ENCODE assay signal across 8 cellular contexts in genomic region chr2:109129921-109130725, GRCh38. TPM values are rescaled to one million over a fixed set of nuclear protein-coding genes. Genes with fewer than 3 reads are reported as not detected.
DNase-seq lines count a peak whose midpoint lies in the region; ATAC-seq, FAIRE-seq and TF ChIP-seq lines count a peak whose summit lies in the region.

No MANE protein-coding gene starts in this region.

- H3K36me3 ChIP-seq in GM12878 (ENCODE audit: control insufficient read depth in 2 of 2, insufficient read depth in 2 of 2, low read length in 1 of 2) = no peaks in the 10 kb centered on the region; a peak in 1 of 4 replicates
- H3K36me3 ChIP-seq in tibial nerve = no peaks in the 10 kb centered on the region

- FAIRE-seq in GM12878 (lab: Jason Lieb, UNC) = no peak

- RAD21 ChIA-PET in GM12878 (lab: Charles Lee; ENCODE audit: unreplicated experiment) = interaction anchor here (0.6 to 9.2 kb wide), 7 partner anchors 13 to 384 kb away, joined by 3 to 67 read pairs (median 4); no protein-coding TSS in a partner anchor

- CTCF ChIA-PET in GM12878 (lab: Yijun Ruan, JAX) = interaction anchor here (0.6 to 6.1 kb wide), 6 partner anchors 14 to 380 kb away, joined by 3 to 48 read pairs (median 6); no protein-coding TSS in a partner anchor

- H3K9ac ChIP-seq in GM12878 (ENCODE audit: control insufficient read depth, insufficient read depth, low read length) = peak overlapping the region; percentile 11; the same call in 1 of the 2 replicates

- ATAC-seq in GM12878 (peak; percentile 12), HG03565 (IDR thresholded peaks at IDR 0.05; ENCODE audit: unreplicated experiment) (no peak)

- H4K20me1 ChIP-seq in GM12878 (ENCODE audit: control insufficient read depth, insufficient read depth) = no peaks in the 10 kb centered on the region

- in situ Hi-C loops in GM12878 (cut with MboI) = no loop called here
- in situ Hi-C loops in KBM-7 (cut with MboI; ENCODE audit: low pct_unique_long_range_greater_than_20kb, low sequenced_read_pairs) = loop anchor here (25.0 kb wide), 1 partner anchor 382 kb away; no protein-coding TSS in a partner anchor

- TF ChIP-seq RAD21 in GM12878 (IDR thresholded peaks at IDR 0.05; ENCODE audit: insufficient read depth, low read depth, low read length) = no peak

- peak overlapping the region; percentile 82 for H3K27ac Mint-ChIP-seq in activated naive CD4-positive, alpha-beta T cell treated with anti-CD3 and anti-CD28 coated beads, Interleukin-2, amount 50 U/mL, for 24 hours

- H3K36me3 Mint-ChIP-seq in activated naive CD4-positive, alpha-beta T cell treated with anti-CD3 and anti-CD28 coated beads, Interleukin-2, amount 50 U/mL, for 24 hours = no peaks in the 10 kb centered on the region

- peaks cover 49% of the 10 kb centered on the region for H3K4me1 Mint-ChIP-seq in activated naive CD4-positive, alpha-beta T cell treated with anti-CD3 and anti-CD28 coated beads, Interleukin-2, amount 50 U/mL, for 24 hours

- no peak for TF ChIP-seq POLR2A in GM12878 (IDR thresholded peaks at IDR 0.05; ENCODE audit: low read depth, low read length)
- no peak for TF ChIP-seq POLR2A in tibial nerve (IDR thresholded peaks at IDR 0.05)

- 3% methylated on average over 49 of the region's 56 CpGs for WGBS in GM12878 (ENCODE audit: insufficient coverage, insufficient replicate concordance, low lambda C conversion rate, missing lambda C conversion rate)
- WGBS in tibial nerve, 2 donors = 10 to 14% methylated on average over 30 to 32 of the region's 56 CpGs

- H3K27me3 Mint-ChIP-seq in activated naive CD4-positive, alpha-beta T cell treated with anti-CD3 and anti-CD28 coated beads, Interleukin-2, amount 50 U/mL, for 24 hours = peaks cover 2% of the 10 kb centered on the region

- peak overlapping the region; percentile 63 for H3K4me2 ChIP-seq in GM12878 (ENCODE audit: control insufficient read depth, insufficient read depth)

- TF ChIP-seq CTCF in GM12878 (IDR thresholded peaks at IDR 0.05 in 2 of 3, conservative IDR thresholded peaks at IDR 0.05 in 1 of 3; ENCODE audit: control insufficient read depth in 2 of 3, extremely low read depth in 1 of 3, insufficient read depth in 1 of 3, low read depth in 3 of 3, low read length in 3 of 3) (no peak), tibial nerve (IDR thresholded peaks at IDR 0.05) (peak in 1 of 5 experiments; percentile 2)

- no TSS peak for BruUV-seq in GM12878 (replicated peaks; lab: Mats Ljungman, UMichigan)

- peaks cover 3% of the 10 kb centered on the region; the same call in 1 of the 2 replicates for H3K4me1 ChIP-seq in GM12878 (ENCODE audit: control insufficient read depth, insufficient read depth, low read length)
- H3K4me1 ChIP-seq in tibial nerve = peaks cover 0 to 41% (median 0%) of the 10 kb centered on the region in 4 donors

- no peak for DNase-seq in activated naive CD4-positive, alpha-beta T cell treated with anti-CD3 and anti-CD28 coated beads, Interleukin-2, amount 50 U/mL, for 16 hours
- DNase-seq in GM12878 (ENCODE audit: low read depth, low spot score) (no peak), lung microvascular endothelial cell (ENCODE audit: low read depth in 2 of 2) (peak; percentile 22 to 70), tibial nerve (ENCODE audit: low spot score in 2 of 2) (no peak), KBM-7 (no peak), UCSD-AML1 (lab: John Stamatoyannopoulos, UW; ENCODE audit: unreplicated experiment) (no peak)

- H3K9me3 Mint-ChIP-seq in activated naive CD4-positive, alpha-beta T cell treated with anti-CD3 and anti-CD28 coated beads, Interleukin-2, amount 50 U/mL, for 24 hours = no peaks in the 10 kb centered on the region

- no peak overlapping the region for H3K27ac ChIP-seq in GM12878 (ENCODE audit: control insufficient read depth, insufficient read depth)
- peak overlapping the region in 3 of 4 donors; percentile 26 to 73 (median 50) for H3K27ac ChIP-seq in tibial nerve

- H2AFZ ChIP-seq in GM12878 (ENCODE audit: control insufficient read depth, low read depth, low read length) = no peak overlapping the region

- no peak for TF ChIP-seq EP300 in GM12878 (IDR thresholded peaks at IDR 0.05; ENCODE audit: borderline replicate concordance in 1 of 2, control insufficient read depth in 1 of 2, low read depth in 2 of 2, low read length in 2 of 2)
- TF ChIP-seq EP300 in tibial nerve (IDR thresholded peaks at IDR 0.05) = no peak

- H3K9me3 ChIP-seq in GM12878 (replicated peaks; ENCODE audit: control insufficient read depth, insufficient read depth, low read length) (no peaks in the 10 kb centered on the region), tibial nerve (no peaks in the 10 kb centered on the region)

- H3K4me3 ChIP-seq in GM12878 = peak overlapping the region; percentile 45; the same call in 1 of the 2 replicates
- peak overlapping the region; percentile 44 to 65 (median 56) for H3K4me3 ChIP-seq in tibial nerve

- intact Hi-C loops in GM12878 (cut with micrococcal nuclease; ENCODE audit: unreplicated experiment) = loop anchor here (2.0 to 5.0 kb wide), 5 partner anchors 83 to 267 kb away; no protein-coding TSS in a partner anchor

- POLR2A ChIA-PET in GM12878 (lab: Charles Lee) = interaction anchor here (0.6 to 1.4 kb wide), 3 partner anchors 76 to 104 kb away, joined by 3 read pairs; no protein-coding TSS in a partner anchor

- SMC1A ChIA-PET in GM12878 (lab: Charles Lee; ENCODE audit: uncharacterized antibody, unreplicated experiment) = interaction anchor here (0.8 to 5.0 kb wide), 14 partner anchors 10 to 479 kb away, joined by 3 to 48 read pairs (median 4); no protein-coding TSS in a partner anchor

- H3K27me3 ChIP-seq in GM12878 (replicated peaks in 1 of 2; ENCODE audit: control insufficient read depth in 2 of 2, insufficient read depth in 2 of 2, low read length in 1 of 2) (peaks cover 0 to 2% of the 10 kb centered on the region in 2 experiments; a peak in 3 of 4 replicates), tibial nerve (peaks cover 0 to 7% of the 10 kb centered on the region in 2 donors)

- peaks cover 10% of the 10 kb centered on the region for H3K79me2 ChIP-seq in GM12878 (ENCODE audit: control insufficient read depth, insufficient read depth, low read length)

- H3K4me3 Mint-ChIP-seq in activated naive CD4-positive, alpha-beta T cell treated with anti-CD3 and anti-CD28 coated beads, Interleukin-2, amount 50 U/mL, for 24 hours = peak overlapping the region; percentile 93

TF ChIP-seq in GM12878, 131 proteins besides CTCF, POLR2A, EP300 and RAD21 (continues in another document):
- no peak for TF ChIP-seq CEBPZ (IDR thresholded peaks at IDR 0.05; ENCODE audit: low read depth, low read length)
- TF ChIP-seq EGR1 (IDR thresholded peaks at IDR 0.05; ENCODE audit: borderline replicate concordance in 1 of 2, low read depth in 2 of 2, low read length in 2 of 2) = peak in 1 of 2 experiments; percentile 82; a peak in 2 of 3 replicates
- peak; percentile 12 for TF ChIP-seq MYC (IDR thresholded peaks at IDR 0.05; ENCODE audit: insufficient read depth, insufficient read length, insufficient replicate concordance, low read length, severe bottlenecking)
- no peak for TF ChIP-seq FOXK2 (IDR thresholded peaks at IDR 0.05)
- TF ChIP-seq BHLHE40 (IDR thresholded peaks at IDR 0.05; ENCODE audit: borderline replicate concordance in 1 of 2, low read depth in 2 of 2, low read length in 1 of 2) = peak; percentile 69 to 78; a peak in 3 of 4 replicates

RNA-seq across cellular contexts. Expression of gene SH3RF3, which starts 1.1 kb away (rescaled TPM):
- total RNA-seq in GM12878 (2013; cell fraction: nucleolus; rRNA removed) = 3.7 and 4.4 TPM in 2 replicates
- 4.2 and 4.6 TPM in 2 replicates for total RNA-seq in GM12878 (2014; rRNA removed)
- 2.0 and 2.3 TPM in 2 replicates for total RNA-seq in GM12878 (2014; rRNA removed; fragmentation: Illumina TruSeq; extraction: Trizol)
- 8.4 and 8.8 TPM in 2 replicates for total RNA-seq in GM12878 (2021)
- polyA plus RNA-seq in GM12878 (2011; ENCODE audit: low read depth) = 0.94 TPM
- polyA plus RNA-seq in GM12878 (2011; rRNA removed) = 0.07 and 0.08 TPM in 2 replicates
- polyA plus RNA-seq in GM12878 (2011; cell fraction: cytosol; rRNA removed) = 0.10 and 0.12 TPM in 2 replicates
- polyA plus RNA-seq in GM12878 (2011; cell fraction: nucleus; rRNA removed) = 0.24 and 0.42 TPM in 2 replicates
- polyA plus RNA-seq in GM12878 (2012) = 1.6 TPM in 2 replicates
- 3.0 and 3.7 TPM in 2 replicates for polyA plus RNA-seq in GM12878 (2014; fragmentation: Illumina TruSeq; extraction: Trizol)
- polyA plus RNA-seq in GM12878 (2014; fragmentation: Nextera tagmentation; extraction: Ambion mirVana) = under 1 TPM; 0.21 to 0.35 TPM
- polyA plus RNA-seq in GM12878 (2014; rRNA removed) = 5.1 and 6.0 TPM in 2 replicates
- polyA plus RNA-seq in GM12878 (2016; fragmentation: Nextera tagmentation; extraction: Ambion mirVana) = 1 to 10 TPM; 1.1 to 2.4 TPM
- polyA minus RNA-seq in GM12878 (2011; rRNA and poly(A)+ RNA removed) = 0.15 and 0.22 TPM in 2 replicates
- polyA minus RNA-seq in GM12878 (2011; cell fraction: cytosol; rRNA and poly(A)+ RNA removed) = 0.21 and 0.27 TPM in 2 replicates
- polyA minus RNA-seq in GM12878 (2011; cell fraction: nucleus; rRNA and poly(A)+ RNA removed) = 0.36 and 0.77 TPM in 2 replicates
- total RNA-seq in lung microvascular endothelial cell = 4.8 and 7.3 TPM in 2 replicates
- total RNA-seq in tibial nerve = 10 to 100 TPM in 2 of 4 donors, 1 to 10 TPM in 2; 6.9 to 18.0 (median 11.4) TPM

Comparison
In these comparisons a context has a peak if more than half of its experiments do, and no peak if none do; other contexts are left out.
1. DNase-seq: peak in lung microvascular endothelial cell (2 of 2); none in activated naive CD4-positive, alpha-beta T cell treated with anti-CD3 and anti-CD28 coated beads, Interleukin-2, amount 50 U/mL, for 16 hours (single experiment), GM12878 (single experiment), tibial nerve (0 of 2), KBM-7 (single experiment) and UCSD-AML1 (single experiment).